In the genomic region with DNA sequence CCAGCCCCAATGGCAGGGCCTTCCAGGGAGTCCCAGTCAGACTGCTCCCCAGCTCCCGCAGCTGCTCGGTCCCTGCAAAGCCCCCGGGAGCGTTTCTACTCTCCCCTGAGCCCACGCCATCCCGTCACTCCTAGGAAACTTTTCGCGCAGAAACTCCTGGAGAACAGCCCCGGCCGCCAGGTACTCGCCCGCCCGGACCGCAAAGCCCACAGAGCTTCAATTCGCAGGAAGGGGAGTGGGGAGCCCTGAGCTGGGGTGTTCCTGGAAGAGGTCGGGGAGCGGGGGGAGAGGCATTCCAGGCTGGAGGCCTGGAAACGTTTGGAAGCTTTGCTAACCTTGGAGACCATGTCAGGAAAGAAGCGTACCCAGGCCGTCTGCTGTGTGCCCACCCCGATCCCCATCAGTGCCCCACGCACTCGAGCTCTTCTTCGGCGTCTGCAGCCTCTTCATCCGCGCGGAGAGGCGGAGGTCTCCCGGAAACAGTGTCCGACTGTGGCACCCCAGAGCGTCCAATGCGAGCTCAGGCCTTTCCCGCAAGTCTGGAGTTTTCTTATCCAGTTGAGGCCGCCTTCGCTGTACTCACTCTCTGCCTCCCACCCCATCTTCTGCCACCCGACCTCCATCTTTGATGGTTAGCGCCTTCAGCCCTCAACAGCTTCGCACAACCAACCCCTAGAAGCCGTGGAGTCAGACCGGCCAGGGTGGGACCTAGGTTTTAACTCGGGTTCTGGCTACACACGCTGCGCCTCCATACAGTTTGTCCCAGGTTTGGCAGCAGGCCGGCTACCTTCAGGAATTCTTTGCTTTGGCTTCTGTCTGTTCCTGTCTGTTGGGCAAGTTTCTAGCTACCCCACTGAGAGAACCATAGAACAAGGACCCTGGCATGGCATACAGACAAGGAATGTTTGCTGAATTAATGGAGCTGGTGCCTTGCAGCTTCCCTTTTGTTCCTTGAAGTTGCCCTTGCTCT, we compare ENCODE assay signal across 11 cellular contexts. TPM values are rescaled to one million over a fixed set of nuclear protein-coding genes. Genes with fewer than 3 reads are reported as not detected.
DNase-seq lines count a peak whose midpoint lies in the region; ATAC-seq and TF ChIP-seq lines count a peak whose summit lies in the region.
"Had no signal": no experiment of that assay in that cellular context is flagged by ENCODE, and none has a peak within 500 bp of the region (broad histone marks: within the 10 kb centered on the region; RNA-seq: fewer than 3 reads in every experiment).

No MANE protein-coding gene starts in this region.

- 43% methylated on average over 45 of the region's 45 CpGs for WGBS in urinary bladder

- peaks cover 50% of the 10 kb centered on the region for H3K4me1 ChIP-seq in mucosa of descending colon (ENCODE audit: low read depth)
- no peaks in the 10 kb centered on the region for H3K4me1 ChIP-seq in urinary bladder (ENCODE audit: insufficient read depth)
- H3K4me1 ChIP-seq in PC-9 (replicated peaks; ENCODE audit: insufficient read depth) = peaks cover 27% of the 10 kb centered on the region

- H3K4me3 Mint-ChIP-seq in activated naive CD4-positive, alpha-beta T cell treated with anti-CD3 and anti-CD28 coated beads, Interleukin-2, amount 50 U/mL, for 24 hours = peak overlapping the region; percentile 73

- no TSS peak for BruUV-seq in PC-9 (replicated peaks; lab: Mats Ljungman, UMichigan)

- H3K36me3 Mint-ChIP-seq in activated naive CD4-positive, alpha-beta T cell treated with anti-CD3 and anti-CD28 coated beads, Interleukin-2, amount 50 U/mL, for 24 hours = peaks cover 18% of the 10 kb centered on the region

- H3K4me1 Mint-ChIP-seq in activated naive CD4-positive, alpha-beta T cell treated with anti-CD3 and anti-CD28 coated beads, Interleukin-2, amount 50 U/mL, for 24 hours = peaks cover 57% of the 10 kb centered on the region

- no peak overlapping the region for H2AFZ ChIP-seq in PC-9

- peaks cover 41% of the 10 kb centered on the region for H3K27me3 Mint-ChIP-seq in activated naive CD4-positive, alpha-beta T cell treated with anti-CD3 and anti-CD28 coated beads, Interleukin-2, amount 50 U/mL, for 24 hours

- POLR2A ChIA-PET in PC-9 (lab: Charles Lee; ENCODE audit: unreplicated experiment) = no interaction called here

- H3K4me2 ChIP-seq in PC-9 = no peak overlapping the region

- no peaks in the 10 kb centered on the region for H3K9me3 Mint-ChIP-seq in activated naive CD4-positive, alpha-beta T cell treated with anti-CD3 and anti-CD28 coated beads, Interleukin-2, amount 50 U/mL, for 24 hours

- peaks cover 35% of the 10 kb centered on the region; the same call in 1 of the 2 replicates for H3F3A ChIP-seq in PC-9 (ENCODE audit: insufficient read depth, low read depth)

- H3K27ac Mint-ChIP-seq in activated naive CD4-positive, alpha-beta T cell treated with anti-CD3 and anti-CD28 coated beads, Interleukin-2, amount 50 U/mL, for 24 hours = no peak overlapping the region

- no peak for TF ChIP-seq CTCF in choroid plexus epithelial cell (conservative IDR thresholded peaks at IDR 0.05; ENCODE audit: low read depth, low read length)
- no peak for TF ChIP-seq CTCF in mucosa of descending colon (IDR thresholded peaks at IDR 0.05)
- TF ChIP-seq CTCF in PC-9 (conservative IDR thresholded peaks at IDR 0.05) = no peak

- no peak for ATAC-seq in mucosa of descending colon

- H3K27ac ChIP-seq in urinary bladder (ENCODE audit: low read depth) (no peak overlapping the region), PC-9 (no peak overlapping the region)
- H3K27ac ChIP-seq: WERI-Rb-1 had no signal

- H3K4me3 ChIP-seq in choroid plexus epithelial cell (ENCODE audit: low read depth, low read length) (peak overlapping the region; percentile 74), mucosa of descending colon (peak overlapping the region; percentile 65), urinary bladder (ENCODE audit: low read depth, low read length) (peak overlapping the region; percentile 48), PC-9 (no peak overlapping the region)

- H3K36me3 ChIP-seq in mucosa of descending colon (ENCODE audit: low read depth) = no peaks in the 10 kb centered on the region
- H3K36me3 ChIP-seq in urinary bladder (ENCODE audit: insufficient read depth) = no peaks in the 10 kb centered on the region
- H3K36me3 ChIP-seq in PC-9 (ENCODE audit: low read depth) = 0 out of 2 replicates have a peak, but pooled peaks cover 10% of the 10 kb centered on the region

- H3K9me3 ChIP-seq in mucosa of descending colon = no peaks in the 10 kb centered on the region
- no peaks in the 10 kb centered on the region for H3K9me3 ChIP-seq in PC-9 (ENCODE audit: insufficient read depth, low read depth)

- no peaks in the 10 kb centered on the region for H3K9me2 ChIP-seq in PC-9 (ENCODE audit: insufficient read depth)

- intact Hi-C loops in mucosa of descending colon (cut with DNase I, micrococcal nuclease) = no loop called here
- intact Hi-C loops in PC-9 (cut with micrococcal nuclease; ENCODE audit: unreplicated experiment) = loop anchor here (10.0 kb wide), 1 partner anchor 341 kb away; no protein-coding TSS in a partner anchor

- H3K27me3 ChIP-seq in PC-9 (ENCODE audit: insufficient read depth, low read depth) = no peaks in the 10 kb centered on the region

- CTCF ChIA-PET in PC-9 (lab: Charles Lee) = no interaction called here

- no peak for DNase-seq in activated naive CD4-positive, alpha-beta T cell treated with Interleukin-2 at 50 U/mL for 16 hours
- DNase-seq in choroid plexus epithelial cell (ENCODE audit: low read depth) (no peak), mucosa of descending colon (peak in 1 of 3 donors; percentile 60), HT-29 (ENCODE audit: low spot score) (no peak), COLO829 (ENCODE audit: low spot score) (no peak), PC-9 (no peak)
- DNase-seq: WERI-Rb-1 had no signal

- no peaks in the 10 kb centered on the region for H4K20me1 ChIP-seq in PC-9 (ENCODE audit: insufficient read depth)

- H3K79me2 ChIP-seq in PC-9 (ENCODE audit: low read depth) = peaks cover 26% of the 10 kb centered on the region

RNA-seq across cellular contexts. Expression of a gene that starts 3.7 kb away (rescaled TPM):
- total RNA-seq in mucosa of descending colon (10 to 100 TPM; 20.3 to 29.1 (median 22.3) TPM), urinary bladder (21.7 TPM), PC-9 (2021) (24.9 and 31.3 TPM in 2 replicates)
- 19.2 TPM for polyA plus RNA-seq in urinary bladder
- total RNA-seq in HT-29 (2014; rRNA removed; shearing (Covaris generic)) = 17.2 and 20.1 TPM in 2 replicates

RNA-seq across cellular contexts. Expression of a gene that starts 4.4 kb away (rescaled TPM):
- 1 to 10 TPM; 1.0 to 1.5 (median 1.5) TPM for total RNA-seq in mucosa of descending colon
- total RNA-seq in urinary bladder = 0.95 TPM
- 0.95 TPM for polyA plus RNA-seq in urinary bladder
- 4.8 and 5.0 TPM in 2 replicates for total RNA-seq in HT-29 (2014; rRNA removed; shearing (Covaris generic))
- total RNA-seq in PC-9 (2021) = 0.76 and 2.0 TPM in 2 replicates

RNA-seq across cellular contexts. Expression of a gene that starts 10.5 kb away (rescaled TPM):
- total RNA-seq in mucosa of descending colon (1 to 10 TPM in 1 of 3 donors, under 1 TPM in 2; 0.17 to 1.6 (median 0.51) TPM), urinary bladder (0.63 TPM), PC-9 (2021) (3.1 and 3.8 TPM in 2 replicates)
- 0.51 TPM for polyA plus RNA-seq in urinary bladder
- 0.08 TPM in 1 of 2 replicates, not detected in the other for total RNA-seq in HT-29 (2014; rRNA removed; shearing (Covaris generic))
- total RNA-seq: Daoy, omental fat pad had no signal

RNA-seq across cellular contexts. Expression of a gene that starts 20.9 kb away (rescaled TPM):
- 10 to 100 TPM; 27.2 to 34.1 (median 30.9) TPM for total RNA-seq in mucosa of descending colon
- 10.8 TPM for total RNA-seq in urinary bladder
- 20.9 TPM for polyA plus RNA-seq in urinary bladder
- 12.8 and 13.4 TPM in 2 replicates for total RNA-seq in HT-29 (2014; rRNA removed; shearing (Covaris generic))
- 20.1 and 21.8 TPM in 2 replicates for total RNA-seq in PC-9 (2021)

RNA-seq across cellular contexts. Expression of a gene that starts 21.0 kb away (rescaled TPM):
- total RNA-seq in mucosa of descending colon = 10 to 100 TPM; 22.6 to 36.5 (median 28.5) TPM
- 28.2 TPM for total RNA-seq in urinary bladder
- 7.0 TPM for polyA plus RNA-seq in urinary bladder
- total RNA-seq in HT-29 (2014; rRNA removed; shearing (Covaris generic)) = 26.7 and 31.9 TPM in 2 replicates
- total RNA-seq in PC-9 (2021) = 16.8 and 19.8 TPM in 2 replicates
